Comparison of ENCODE assay signal across 11 cellular contexts in the genomic region with DNA sequence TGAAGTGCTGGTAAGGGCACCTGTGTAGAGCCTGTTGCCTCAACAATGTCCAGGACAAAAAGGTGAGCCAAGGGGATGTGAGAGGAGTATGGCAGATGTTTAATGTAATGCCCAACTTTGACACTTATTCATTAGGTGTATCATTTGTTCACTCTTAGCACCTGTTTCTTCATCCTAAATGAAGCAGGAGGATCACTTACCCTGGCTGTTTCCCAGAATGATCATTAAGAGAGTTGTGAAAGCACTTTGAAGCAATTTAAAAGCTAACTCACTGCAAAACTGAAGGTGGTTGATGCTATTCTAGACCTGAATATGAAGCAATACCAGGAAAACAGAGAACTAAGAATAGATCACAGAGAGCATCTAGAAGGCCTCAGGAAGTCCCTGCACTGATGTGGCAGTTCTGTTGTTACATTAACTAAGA. TPM values are rescaled to one million over a fixed set of nuclear protein-coding genes. Genes with fewer than 3 reads are reported as not detected.
DNase-seq lines count a peak whose midpoint lies in the region; ATAC-seq and TF ChIP-seq lines count a peak whose summit lies in the region.
"Had no signal": no experiment of that assay in that cellular context is flagged by ENCODE, and none has a peak within 500 bp of the region (broad histone marks: within the 10 kb centered on the region; RNA-seq: fewer than 3 reads in every experiment).

No MANE protein-coding gene starts in this region.

- DNase-seq in globus pallidus (ENCODE audit: low spot score): no peak
- no peak for DNase-seq in effector memory CD8-positive, alpha-beta T cell
- no peak for DNase-seq in colonic mucosa
- DNase-seq: HCEC 1CT; stimulated activated CD4-positive, alpha-beta T cell treated with anti-CD3 and anti-CD28 coated beads, Interleukin-2, amount 100 ng/mL, for 24 hours had no signal

- peak overlapping the region; percentile 20 for H3K4me3 Mint-ChIP-seq in dendritic cell treated with granulocyte-macrophage colony-stimulating factor and Interleukin-4, amounts not matched to agents 40 ng/mL and 50 ng/mL, for 4 days
- H3K4me3 Mint-ChIP-seq in effector memory CD8-positive, alpha-beta T cell: no peak overlapping the region
- H3K4me3 Mint-ChIP-seq: brain had no signal

- peaks cover 57% of the 10 kb centered on the region for H3K4me1 Mint-ChIP-seq in dendritic cell treated with granulocyte-macrophage colony-stimulating factor and Interleukin-4, amounts not matched to agents 40 ng/mL and 50 ng/mL, for 4 days (ENCODE audit: low read depth)
- peaks cover 15 to 26% of the 10 kb centered on the region in 2 donors for H3K4me1 Mint-ChIP-seq in effector memory CD8-positive, alpha-beta T cell (ENCODE audit: low read depth in 2 of 2)
- H3K4me1 Mint-ChIP-seq: brain had no signal

- TF ChIP-seq CTCF in colonic mucosa (IDR thresholded peaks at IDR 0.05): no peak

- H3K36me3 ChIP-seq in colonic mucosa: no peaks in the 10 kb centered on the region

- intact Hi-C loops in dendritic cell treated with granulocyte-macrophage colony-stimulating factor and Interleukin-4, amounts not matched to agents 40 ng/mL and 50 ng/mL, for 4 days (cut with micrococcal nuclease): loop anchor here (2.0 to 5.0 kb wide), 2 partner anchors 70 to 201 kb away; partner anchors contain the start of genes CD47 and IFT57
- intact Hi-C loops in colonic mucosa (cut with DNase I): no loop called here

- no peaks in the 10 kb centered on the region for H3K27me3 Mint-ChIP-seq in dendritic cell treated with granulocyte-macrophage colony-stimulating factor and Interleukin-4, amounts not matched to agents 40 ng/mL and 50 ng/mL, for 4 days
- no peaks in the 10 kb centered on the region for H3K27me3 Mint-ChIP-seq in effector memory CD8-positive, alpha-beta T cell

- no peaks in the 10 kb centered on the region for H3K36me3 Mint-ChIP-seq in dendritic cell treated with granulocyte-macrophage colony-stimulating factor and Interleukin-4, amounts not matched to agents 40 ng/mL and 50 ng/mL, for 4 days (ENCODE audit: low read depth)
- no peaks in the 10 kb centered on the region for H3K36me3 Mint-ChIP-seq in effector memory CD8-positive, alpha-beta T cell (ENCODE audit: insufficient read depth)
- H3K36me3 Mint-ChIP-seq: brain had no signal

- ATAC-seq in GM18519 (IDR thresholded peaks at IDR 0.05; ENCODE audit: low FRiP score, unreplicated experiment) (peak; percentile 56), GM21528 (IDR thresholded peaks at IDR 0.05; ENCODE audit: low FRiP score, unreplicated experiment) (peak; percentile 85), HG03521 (IDR thresholded peaks at IDR 0.05; ENCODE audit: unreplicated experiment) (peak; percentile 58)
- no peak for ATAC-seq in effector memory CD8-positive, alpha-beta T cell (replicated peaks)

- no peak overlapping the region for H3K27ac ChIP-seq in colonic mucosa

- no peaks in the 10 kb centered on the region for H3K9me3 ChIP-seq in colonic mucosa

- H3K9me3 Mint-ChIP-seq in dendritic cell treated with granulocyte-macrophage colony-stimulating factor and Interleukin-4, amounts not matched to agents 40 ng/mL and 50 ng/mL, for 4 days: no peaks in the 10 kb centered on the region
- no peaks in the 10 kb centered on the region for H3K9me3 Mint-ChIP-seq in effector memory CD8-positive, alpha-beta T cell

- no peak overlapping the region for H3K4me3 ChIP-seq in colonic mucosa

- H3K27ac Mint-ChIP-seq in dendritic cell treated with granulocyte-macrophage colony-stimulating factor and Interleukin-4, amounts not matched to agents 40 ng/mL and 50 ng/mL, for 4 days: peak overlapping the region; percentile 85
- peak overlapping the region in 1 of 2 donors; percentile 11 for H3K27ac Mint-ChIP-seq in effector memory CD8-positive, alpha-beta T cell
- H3K27ac Mint-ChIP-seq: brain had no signal

- H3K27me3 ChIP-seq in colonic mucosa: no peaks in the 10 kb centered on the region

- H3K4me1 ChIP-seq in colonic mucosa: peaks cover 7% of the 10 kb centered on the region

- no peak overlapping the region for H3K9ac ChIP-seq in colonic mucosa (ENCODE audit: low read depth in 2 of 2, low read length in 2 of 2)

RNA-seq across cellular contexts. Expression of gene HHLA2, which starts 3.4 kb away (rescaled TPM):
- total RNA-seq in colonic mucosa: 100 to 1,000 TPM in 1 of 2 donors, 10 to 100 TPM in 1; 57.9 to 192 TPM
- total RNA-seq: SK-MEL-5 had no signal
